Comparison of ENCODE assay signal across 10 cellular contexts in genomic region chr16:66717112-66717675, GRCh38. TPM values are rescaled to one million over a fixed set of nuclear protein-coding genes. Genes with fewer than 3 reads are reported as not detected.
DNase-seq lines count a peak whose midpoint lies in the region; ATAC-seq and TF ChIP-seq lines count a peak whose summit lies in the region.
"Had no signal": no experiment of that assay in that cellular context is flagged by ENCODE, and none has a peak within 500 bp of the region (broad histone marks: within the 10 kb centered on the region; RNA-seq: fewer than 3 reads in every experiment).

No MANE protein-coding gene starts in this region.

- H3K9me3 Mint-ChIP-seq in activated naive CD8-positive, alpha-beta T cell treated with anti-CD3 and anti-CD28 coated beads, Interleukin-2, amount 10 ng/mL, durations not matched to agents 7 days and 5 days: no peaks in the 10 kb centered on the region
- no peaks in the 10 kb centered on the region for H3K9me3 Mint-ChIP-seq in type B pancreatic cell
- H3K9me3 Mint-ChIP-seq in stimulated activated memory B cell treated with anti-CD40 and anti-IgM and Interleukin-4, amounts not matched to agents 10 μg/mL and 1 μg/mL and 100 μg/mL, for 72 hours: no peaks in the 10 kb centered on the region
- H3K9me3 Mint-ChIP-seq: T-helper 1 cell treated with Interleukin-12 subunit alpha and Interleukin-12 subunit beta and Interleukin-4 antibody, amounts not matched to agents 30 μg/mL and 1 μg/mL, for 36 hours had no signal

- peak; percentile 37; the same call in 1 of the 2 replicates for TF ChIP-seq CTCF in LNCaP clone FGC (IDR thresholded peaks at IDR 0.05; ENCODE audit: control insufficient read depth, extremely low read depth, insufficient read depth)
- peak; percentile 69 for TF ChIP-seq CTCF in type B pancreatic cell (conservative IDR thresholded peaks at IDR 0.05)

- peaks cover 2% of the 10 kb centered on the region for H3K36me3 Mint-ChIP-seq in activated naive CD8-positive, alpha-beta T cell treated with anti-CD3 and anti-CD28 coated beads, Interleukin-2, amount 10 ng/mL, durations not matched to agents 7 days and 5 days
- peaks cover 14% of the 10 kb centered on the region for H3K36me3 Mint-ChIP-seq in type B pancreatic cell
- no peaks in the 10 kb centered on the region for H3K36me3 Mint-ChIP-seq in stimulated activated memory B cell treated with anti-CD40 and anti-IgM and Interleukin-4, amounts not matched to agents 10 μg/mL and 1 μg/mL and 100 μg/mL, for 72 hours

- in situ Hi-C loops in G401 (cut with HindIII; ENCODE audit: low sequenced_read_pairs): no loop called here

- DNase-seq in GF-D8 (lab: John Stamatoyannopoulos, UW) (peak; percentile 20), LNCaP clone FGC (ENCODE audit: low read depth) (no peak), inferior parietal cortex (ENCODE audit: extremely low spot score) (peak; percentile 66), type B pancreatic cell (ENCODE audit: extremely low spot score, unreplicated experiment) (no peak), G401 (ENCODE audit: low spot score) (no peak)
- DNase-seq in activated naive CD8-positive, alpha-beta T cell treated with anti-CD3 and anti-CD28 coated beads, Interleukin-2, amount 10 ng/mL, durations not matched to agents 7 days and 5 days: no peak
- DNase-seq: naive B cell had no signal

- no peak overlapping the region for H3K4me3 ChIP-seq in LNCaP clone FGC (ENCODE audit: low read depth, low read length)

- POLR2A ChIA-PET in activated naive CD8-positive, alpha-beta T cell treated with anti-CD3 and anti-CD28 coated beads, Interleukin-2, amount 10 ng/mL, durations not matched to agents 7 days and 5 days (lab: Charles Lee): interaction anchor here (0.7 kb wide), 1 partner anchor 67 kb away, joined by 4 read pairs; no protein-coding TSS in a partner anchor

- peak; percentile 56 for ATAC-seq in activated naive CD8-positive, alpha-beta T cell treated with anti-CD3 and anti-CD28 coated beads, Interleukin-2, amount 10 ng/mL, durations not matched to agents 7 days and 5 days (ENCODE audit: low read depth)
- no peak for ATAC-seq in HG02763 (IDR thresholded peaks at IDR 0.05; ENCODE audit: unreplicated experiment)
- ATAC-seq in stimulated activated memory B cell treated with anti-CD40 and anti-IgM and Interleukin-4, amounts not matched to agents 10 μg/mL and 1 μg/mL and 100 μg/mL, for 72 hours: no peak

- H3K4me1 Mint-ChIP-seq in activated naive CD8-positive, alpha-beta T cell treated with anti-CD3 and anti-CD28 coated beads, Interleukin-2, amount 10 ng/mL, durations not matched to agents 7 days and 5 days: no peaks in the 10 kb centered on the region
- peaks cover 13% of the 10 kb centered on the region for H3K4me1 Mint-ChIP-seq in type B pancreatic cell (ENCODE audit: unreplicated experiment)
- H3K4me1 Mint-ChIP-seq in stimulated activated memory B cell treated with anti-CD40 and anti-IgM and Interleukin-4, amounts not matched to agents 10 μg/mL and 1 μg/mL and 100 μg/mL, for 72 hours: no peaks in the 10 kb centered on the region
- H3K4me1 Mint-ChIP-seq: naive B cell had no signal

- no peaks in the 10 kb centered on the region for H3K27me3 Mint-ChIP-seq in activated naive CD8-positive, alpha-beta T cell treated with anti-CD3 and anti-CD28 coated beads, Interleukin-2, amount 10 ng/mL, durations not matched to agents 7 days and 5 days
- peaks cover 4% of the 10 kb centered on the region for H3K27me3 Mint-ChIP-seq in type B pancreatic cell
- H3K27me3 Mint-ChIP-seq in stimulated activated memory B cell treated with anti-CD40 and anti-IgM and Interleukin-4, amounts not matched to agents 10 μg/mL and 1 μg/mL and 100 μg/mL, for 72 hours: peaks cover 9% of the 10 kb centered on the region

- H3K4me3 Mint-ChIP-seq in activated naive CD8-positive, alpha-beta T cell treated with anti-CD3 and anti-CD28 coated beads, Interleukin-2, amount 10 ng/mL, durations not matched to agents 7 days and 5 days: no peak overlapping the region
- H3K4me3 Mint-ChIP-seq in type B pancreatic cell: no peak overlapping the region
- no peak overlapping the region for H3K4me3 Mint-ChIP-seq in stimulated activated memory B cell treated with anti-CD40 and anti-IgM and Interleukin-4, amounts not matched to agents 10 μg/mL and 1 μg/mL and 100 μg/mL, for 72 hours
- H3K4me3 Mint-ChIP-seq: naive B cell; T-helper 1 cell treated with Interleukin-12 subunit alpha and Interleukin-12 subunit beta and Interleukin-4 antibody, amounts not matched to agents 30 μg/mL and 1 μg/mL, for 36 hours had no signal

- H3K27ac Mint-ChIP-seq in activated naive CD8-positive, alpha-beta T cell treated with anti-CD3 and anti-CD28 coated beads, Interleukin-2, amount 10 ng/mL, durations not matched to agents 7 days and 5 days: no peak overlapping the region
- peak overlapping the region; percentile 36 for H3K27ac Mint-ChIP-seq in type B pancreatic cell
- H3K27ac Mint-ChIP-seq in stimulated activated memory B cell treated with anti-CD40 and anti-IgM and Interleukin-4, amounts not matched to agents 10 μg/mL and 1 μg/mL and 100 μg/mL, for 72 hours: no peak overlapping the region
- H3K27ac Mint-ChIP-seq: T-helper 1 cell treated with Interleukin-12 subunit alpha and Interleukin-12 subunit beta and Interleukin-4 antibody, amounts not matched to agents 30 μg/mL and 1 μg/mL, for 36 hours had no signal

RNA-seq across cellular contexts. Expression of gene CMTM4, which starts 20.7 kb away (rescaled TPM):
- 1 to 10 TPM; 1.3 to 2.0 TPM for total RNA-seq in activated naive CD8-positive, alpha-beta T cell treated with anti-CD3 and anti-CD28 coated beads, Interleukin-2, amount 10 ng/mL, durations not matched to agents 7 days and 5 days
- total RNA-seq in type B pancreatic cell (ENCODE audit: low replicate concordance): 64.4 and 72.1 TPM in 2 replicates
- total RNA-seq in G401 (2014; rRNA removed; shearing (Covaris generic)): 11.9 and 22.5 TPM in 2 replicates

RNA-seq across cellular contexts. Expression of gene DYNC1LI2, which starts 34.2 kb away (rescaled TPM):
- total RNA-seq in activated naive CD8-positive, alpha-beta T cell treated with anti-CD3 and anti-CD28 coated beads, Interleukin-2, amount 10 ng/mL, durations not matched to agents 7 days and 5 days: 10 to 100 TPM; 66.3 to 70.5 TPM
- total RNA-seq in type B pancreatic cell (ENCODE audit: low replicate concordance): 113 and 135 TPM in 2 replicates
- total RNA-seq in G401 (2014; rRNA removed; shearing (Covaris generic)): 41.6 and 63.4 TPM in 2 replicates

Comparison
In these comparisons a context has a peak if more than half of its experiments do, and no peak if none do; other contexts are left out.
1. DNase-seq: peak in GF-D8 (single experiment) and inferior parietal cortex (single experiment); none in LNCaP clone FGC (single experiment), activated naive CD8-positive, alpha-beta T cell treated with anti-CD3 and anti-CD28 coated beads, Interleukin-2, amount 10 ng/mL, durations not matched to agents 7 days and 5 days (single experiment), type B pancreatic cell (single experiment) and G401 (single experiment).